ENCODE assay signal across 18 cellular contexts in the genomic region with DNA sequence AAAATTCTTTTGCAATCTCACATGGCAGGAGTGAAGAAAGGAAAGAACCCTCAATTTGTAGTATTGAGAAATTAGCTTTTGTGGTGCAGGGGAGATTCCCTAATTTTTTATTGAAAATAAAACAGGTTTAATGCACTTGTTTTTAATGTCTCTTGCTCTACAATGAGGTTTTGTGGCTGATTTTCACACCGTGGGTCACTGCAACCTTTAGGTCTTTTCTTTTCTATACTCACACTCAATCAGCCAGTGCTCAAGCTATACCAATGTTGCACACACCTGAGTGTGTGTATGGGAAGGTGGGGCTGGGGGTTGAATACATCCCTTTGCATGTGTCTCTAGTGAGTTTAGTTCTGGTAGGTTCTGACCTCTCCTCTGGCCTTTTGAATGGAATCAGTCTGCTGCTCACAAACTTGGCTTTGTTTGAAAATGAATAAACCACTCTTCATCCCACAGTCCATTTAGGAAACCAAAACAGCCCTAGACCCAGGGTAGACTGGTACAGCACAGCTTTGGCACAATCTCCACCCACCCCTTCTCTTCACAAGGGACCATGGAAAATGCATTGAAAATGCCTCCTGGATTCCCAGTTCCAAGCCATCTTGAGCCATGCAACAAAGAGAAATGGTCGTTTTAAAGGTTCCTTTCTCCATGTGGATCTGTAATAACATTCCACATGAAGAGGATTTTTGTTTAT.
DNase-seq lines count a peak whose midpoint lies in the region; ATAC-seq, FAIRE-seq and TF ChIP-seq lines count a peak whose summit lies in the region.
"Had no signal": no experiment of that assay in that cellular context is flagged by ENCODE, and none has a peak within 500 bp of the region (broad histone marks: within the 10 kb centered on the region; RNA-seq: fewer than 3 reads in every experiment).

No MANE protein-coding gene starts in this region.

- H4K20me1 ChIP-seq in BLaER1 treated with 17β-estradiol and CSF1 and Interleukin-3, amounts not matched to agents 10 nM and 100 nM = no peaks in the 10 kb centered on the region

- H3K27ac Mint-ChIP-seq in immature natural killer cell (peak overlapping the region; percentile 68 to 88 (median 81)), endodermal cell (no peak overlapping the region)
- H3K27ac Mint-ChIP-seq: CD4-positive, CD25-positive, alpha-beta regulatory T cell had no signal

- WGBS in endodermal cell (ENCODE audit: insufficient coverage in 1 of 2, insufficient read length in 1 of 2), 2 experiments = 72 to 86% methylated on average over 1 of the region's 2 CpGs

- no peaks in the 10 kb centered on the region for H3K27me3 ChIP-seq in BLaER1 treated with 17β-estradiol and CSF1 and Interleukin-3, amounts not matched to agents 10 nM and 100 nM
- H3K27me3 ChIP-seq in H7 (ENCODE audit: control insufficient read depth, insufficient read depth, low read length) (no peaks in the 10 kb centered on the region), endodermal cell (ENCODE audit: control insufficient read depth, insufficient read depth, low read length, poor library complexity, severe bottlenecking) (no peaks in the 10 kb centered on the region)

- peaks cover 0 to 11% (median 7%) of the 10 kb centered on the region in 10 experiments; a peak in 16 of 20 replicates for H3K4me1 ChIP-seq in BLaER1 treated with 17β-estradiol and CSF1 and Interleukin-3, amounts not matched to agents 10 nM and 100 nM
- no peaks in the 10 kb centered on the region for H3K4me1 ChIP-seq in endodermal cell (ENCODE audit: control insufficient read depth, insufficient read depth, low read length)
- H3K4me1 ChIP-seq: Caco-2 had no signal

- DNase-seq in immature natural killer cell (peak; percentile 22 to 34 (median 31)), occipital lobe (lab: John Stamatoyannopoulos, UW) (peak; percentile 13), H7 (no peak), D721Med (ENCODE audit: insufficient read length, low spot score) (no peak), endodermal cell (no peak)
- DNase-seq: Caco-2; CD4-positive, CD25-positive, alpha-beta regulatory T cell; EL; IMR-90; NCI-H1436; NCI-H2029 treated with DMSO at 0.1 percent for 48 hours; NCI-H510A had no signal

- peaks cover 0 to 10% (median 0%) of the 10 kb centered on the region in 11 experiments; a peak in 1 of 22 replicates for H3K9me3 ChIP-seq in BLaER1 treated with 17β-estradiol and CSF1 and Interleukin-3, amounts not matched to agents 10 nM and 100 nM (replicated peaks in 1 of 11)
- H3K9me3 ChIP-seq in endodermal cell (ENCODE audit: control insufficient read depth, low read length) = no peaks in the 10 kb centered on the region
- H3K9me3 ChIP-seq: Caco-2, HAP-1 had no signal

- no peak for ATAC-seq in GM18511 (IDR thresholded peaks at IDR 0.05; ENCODE audit: unreplicated experiment)
- ATAC-seq: Panc1, Right ventricle myocardium inferior had no signal

- H3K36me3 ChIP-seq in BLaER1 treated with 17β-estradiol and CSF1 and Interleukin-3, amounts not matched to agents 10 nM and 100 nM = no peaks in the 10 kb centered on the region
- H3K36me3 ChIP-seq in H7 (replicated peaks; ENCODE audit: control insufficient read depth, insufficient read depth, low read length) (no peaks in the 10 kb centered on the region), endodermal cell (ENCODE audit: control insufficient read depth, insufficient read depth, low read length) (no peaks in the 10 kb centered on the region)
- H3K36me3 ChIP-seq: HAP-1 had no signal

- peak overlapping the region in 6 of 11 experiments; percentile 8 to 31 (median 20); a peak in 6 of 22 replicates for H3K4me2 ChIP-seq in BLaER1 treated with 17β-estradiol and CSF1 and Interleukin-3, amounts not matched to agents 10 nM and 100 nM

- no peak overlapping the region for H3K9ac ChIP-seq in BLaER1 treated with 17β-estradiol and CSF1 and Interleukin-3, amounts not matched to agents 10 nM and 100 nM
- no peak overlapping the region for H3K9ac ChIP-seq in endodermal cell (ENCODE audit: extremely low read depth, low read length, poor library complexity, severe bottlenecking)

- TF ChIP-seq CTCF in D721Med (IDR thresholded peaks at IDR 0.05; ENCODE audit: insufficient read depth, missing control alignments) (no peak), endodermal cell (conservative IDR thresholded peaks at IDR 0.05) (no peak)

- H3K4me1 Mint-ChIP-seq in immature natural killer cell = peaks cover 48 to 51% of the 10 kb centered on the region in 2 donors
- H3K4me1 Mint-ChIP-seq in endodermal cell = no peaks in the 10 kb centered on the region
- H3K4me1 Mint-ChIP-seq: CD4-positive, CD25-positive, alpha-beta regulatory T cell had no signal

- H3K27me3 Mint-ChIP-seq in immature natural killer cell (ENCODE audit: low read depth in 3 of 3) (peaks cover 0 to 5% (median 2%) of the 10 kb centered on the region in 3 donors), endodermal cell (ENCODE audit: insufficient read depth) (no peaks in the 10 kb centered on the region)

- FAIRE-seq in D721Med (lab: Jason Lieb, UNC) = no peak

- peak overlapping the region; percentile 64 to 78 (median 72) for H3K4me3 Mint-ChIP-seq in immature natural killer cell
- no peak overlapping the region for H3K4me3 Mint-ChIP-seq in endodermal cell
- H3K4me3 Mint-ChIP-seq: CD4-positive, CD25-positive, alpha-beta regulatory T cell had no signal

- no peak overlapping the region for H3K4me3 ChIP-seq in BLaER1 treated with 17β-estradiol and CSF1 and Interleukin-3, amounts not matched to agents 10 nM and 100 nM
- no peak overlapping the region for H3K4me3 ChIP-seq in H7 (ENCODE audit: insufficient read depth, low read depth, low read length)
- H3K4me3 ChIP-seq in endodermal cell (ENCODE audit: low read length) = no peak overlapping the region
- H3K4me3 ChIP-seq: HAP-1 had no signal

- H3K36me3 Mint-ChIP-seq in immature natural killer cell = no peaks in the 10 kb centered on the region
- H3K36me3 Mint-ChIP-seq in endodermal cell (ENCODE audit: low read depth) = no peaks in the 10 kb centered on the region
- H3K36me3 Mint-ChIP-seq: CD4-positive, CD25-positive, alpha-beta regulatory T cell had no signal

- H3K27ac ChIP-seq in BLaER1 treated with 17β-estradiol and CSF1 and Interleukin-3, amounts not matched to agents 10 nM and 100 nM = no peak overlapping the region
- peak overlapping the region; percentile 99 for H3K27ac ChIP-seq in angular gyrus (ENCODE audit: low read depth, low read length)
- no peak overlapping the region for H3K27ac ChIP-seq in endodermal cell (ENCODE audit: low read depth, low read length)

- H3K9me3 Mint-ChIP-seq in immature natural killer cell (peaks cover 0 to 2% (median 0%) of the 10 kb centered on the region in 6 donors), endodermal cell (no peaks in the 10 kb centered on the region)

Comparison
In these comparisons a context has a peak if more than half of its experiments do, and no peak if none do; other contexts are left out.
1. DNase-seq: peak in immature natural killer cell (3 of 3) and occipital lobe (single experiment); none in H7 (single experiment), D721Med (single experiment) and endodermal cell (single experiment).